Comparison of ENCODE assay signal across 1 cellular context in genomic region chr3:142941373-142942123, GRCh38.
TF ChIP-seq lines count a peak whose summit lies in the region.

No MANE protein-coding gene starts in this region.

TF ChIP-seq in HepG2, 621 proteins besides CTCF, POLR2A, EP300 and RAD21 (continued from another document and continues in another):
- TF ChIP-seq, protein P1, sequence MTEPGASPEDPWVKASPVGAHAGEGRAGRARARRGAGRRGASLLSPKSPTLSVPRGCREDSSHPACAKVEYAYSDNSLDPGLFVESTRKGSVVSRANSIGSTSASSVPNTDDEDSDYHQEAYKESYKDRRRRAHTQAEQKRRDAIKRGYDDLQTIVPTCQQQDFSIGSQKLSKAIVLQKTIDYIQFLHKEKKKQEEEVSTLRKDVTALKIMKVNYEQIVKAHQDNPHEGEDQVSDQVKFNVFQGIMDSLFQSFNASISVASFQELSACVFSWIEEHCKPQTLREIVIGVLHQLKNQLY (CRISPR knock-in tag; IDR thresholded peaks at IDR 0.05) = peak; percentile 73
- TF ChIP-seq ZNF264 (CRISPR knock-in tag; IDR thresholded peaks at IDR 0.05) (peak; percentile 88), NAIF1 (CRISPR knock-in tag; IDR thresholded peaks at IDR 0.05; ENCODE audit: borderline replicate concordance) (0 out of 2 replicates have a peak, but pooled peaks have one; percentile 28), FOXJ3 (CRISPR knock-in tag; IDR thresholded peaks at IDR 0.05; ENCODE audit: borderline replicate concordance) (peak; percentile 95; the same call in 1 of the 2 replicates), ZNF562 (CRISPR knock-in tag; IDR thresholded peaks at IDR 0.05; ENCODE audit: borderline replicate concordance) (no peak), MYPOP (CRISPR knock-in tag; IDR thresholded peaks at IDR 0.05) (peak; percentile 61; the same call in 1 of the 2 replicates), ZNF574 (CRISPR knock-in tag; IDR thresholded peaks at IDR 0.05) (peak; percentile 65), BORCS8-MEF2B (CRISPR knock-in tag; IDR thresholded peaks at IDR 0.05) (peak; percentile 78), SOX13 (IDR thresholded peaks at IDR 0.05) (peak; percentile 90), SOX13 (CRISPR knock-in tag; conservative IDR thresholded peaks at IDR 0.05 in 1 of 2, IDR thresholded peaks at IDR 0.05 in 1 of 2) (peak in 1 of 2 experiments; percentile 91; a peak in 2 of 4 replicates), CBX5 (CRISPR knock-in tag; IDR thresholded peaks at IDR 0.05; ENCODE audit: borderline replicate concordance) (peak; percentile 90; the same call in 1 of the 2 replicates), ZUFSP (CRISPR knock-in tag; IDR thresholded peaks at IDR 0.05; ENCODE audit: borderline replicate concordance) (no peak), NR2F6 (IDR thresholded peaks at IDR 0.05) (peak; percentile 96), NR2F6 (CRISPR knock-in tag; IDR thresholded peaks at IDR 0.05) (peak; percentile 95), ZIK1 (CRISPR knock-in tag; IDR thresholded peaks at IDR 0.05; ENCODE audit: borderline replicate concordance, low read depth) (no peak), ZNF10 (CRISPR knock-in tag; IDR thresholded peaks at IDR 0.05; ENCODE audit: borderline replicate concordance, low read depth) (no peak), REL (CRISPR knock-in tag; conservative IDR thresholded peaks at IDR 0.05) (no peak), RORA (CRISPR knock-in tag; IDR thresholded peaks at IDR 0.05) (0 out of 2 replicates have a peak, but pooled peaks have one; percentile 92), SATB2 (CRISPR knock-in tag; IDR thresholded peaks at IDR 0.05) (no peak), NR3C1 (CRISPR knock-in tag; IDR thresholded peaks at IDR 0.05) (no peak), E2F5 (CRISPR knock-in tag; conservative IDR thresholded peaks at IDR 0.05) (no peak), FOXP1 (IDR thresholded peaks at IDR 0.05) (0 out of 2 replicates have a peak, but pooled peaks have one; percentile 19), FOXP1 (CRISPR knock-in tag; IDR thresholded peaks at IDR 0.05) (peak; percentile 90), KDM6A (CRISPR knock-in tag; IDR thresholded peaks at IDR 0.05; ENCODE audit: low read depth) (peak; percentile 95), TFDP2 (CRISPR knock-in tag; IDR thresholded peaks at IDR 0.05) (peak; percentile 69; the same call in 1 of the 2 replicates), HES4 (CRISPR knock-in tag; IDR thresholded peaks at IDR 0.05; ENCODE audit: borderline replicate concordance) (no peak), ZC3H13 (CRISPR knock-in tag; IDR thresholded peaks at IDR 0.05) (no peak), ADNP (CRISPR knock-in tag; IDR thresholded peaks at IDR 0.05) (no peak), MTF1 (CRISPR knock-in tag; IDR thresholded peaks at IDR 0.05) (peak; percentile 26; the same call in 1 of the 2 replicates), ZSCAN12 (CRISPR knock-in tag; IDR thresholded peaks at IDR 0.05) (no peak), SMAD1 (CRISPR knock-in tag; IDR thresholded peaks at IDR 0.05; ENCODE audit: borderline replicate concordance, low read depth) (no peak), MED8 (CRISPR knock-in tag; IDR thresholded peaks at IDR 0.05; ENCODE audit: insufficient replicate concordance) (peak; percentile 63), MYC (CRISPR knock-in tag; IDR thresholded peaks at IDR 0.05; ENCODE audit: borderline replicate concordance) (no peak), POLR2G (IDR thresholded peaks at IDR 0.05; ENCODE audit: low read depth, low read length) (0 out of 2 replicates have a peak, but pooled peaks have one; percentile 24), KDM3A (CRISPR knock-in tag; IDR thresholded peaks at IDR 0.05; ENCODE audit: low read depth) (no peak), DNMT1 (CRISPR knock-in tag; IDR thresholded peaks at IDR 0.05) (no peak), TARDBP (CRISPR knock-in tag; IDR thresholded peaks at IDR 0.05) (peak; percentile 92), SCMH1 (CRISPR knock-in tag; IDR thresholded peaks at IDR 0.05; ENCODE audit: borderline replicate concordance) (no peak), SIN3B (IDR thresholded peaks at IDR 0.05; ENCODE audit: low read length) (no peak), DMAP1 (CRISPR knock-in tag; IDR thresholded peaks at IDR 0.05) (0 out of 2 replicates have a peak, but pooled peaks have one; percentile 29), ZNF335 (CRISPR knock-in tag; IDR thresholded peaks at IDR 0.05) (no peak; the same call in 1 of the 2 replicates), ZSCAN25 (CRISPR knock-in tag; IDR thresholded peaks at IDR 0.05) (no peak; the same call in 1 of the 2 replicates), TBL1XR1 (IDR thresholded peaks at IDR 0.05; ENCODE audit: borderline replicate concordance, low read length, partially characterized antibody) (peak; percentile 55), NFIB (CRISPR knock-in tag; IDR thresholded peaks at IDR 0.05; ENCODE audit: borderline replicate concordance) (no peak), PRPF4 (IDR thresholded peaks at IDR 0.05; ENCODE audit: low read depth, low read length, poor library complexity, severe bottlenecking) (no peak), IRX3 (CRISPR knock-in tag; IDR thresholded peaks at IDR 0.05; ENCODE audit: borderline replicate concordance, low read depth) (no peak), ATRX (CRISPR knock-in tag; IDR thresholded peaks at IDR 0.05; ENCODE audit: borderline replicate concordance) (no peak), KLF12 (CRISPR knock-in tag; IDR thresholded peaks at IDR 0.05; ENCODE audit: borderline replicate concordance) (no peak), ZNF441 (CRISPR knock-in tag; IDR thresholded peaks at IDR 0.05; ENCODE audit: borderline replicate concordance) (no peak), SNAPC5 (CRISPR knock-in tag; IDR thresholded peaks at IDR 0.05; ENCODE audit: borderline replicate concordance) (no peak), SAP130 (CRISPR knock-in tag; IDR thresholded peaks at IDR 0.05; ENCODE audit: low read depth) (peak; percentile 87), ZNF660 (CRISPR knock-in tag; IDR thresholded peaks at IDR 0.05; ENCODE audit: borderline replicate concordance, low read depth) (no peak), SMC3 (IDR thresholded peaks at IDR 0.05; ENCODE audit: low read length) (0 out of 2 replicates have a peak, but pooled peaks have one; percentile 35), SIX1 (CRISPR knock-in tag; IDR thresholded peaks at IDR 0.05; ENCODE audit: borderline replicate concordance) (peak; percentile 92), ZFP36L2 (CRISPR knock-in tag; IDR thresholded peaks at IDR 0.05) (no peak), ZKSCAN1 (IDR thresholded peaks at IDR 0.05; ENCODE audit: low read length) (peak; percentile 81; the same call in 1 of the 2 replicates), ZNF33A (CRISPR knock-in tag; IDR thresholded peaks at IDR 0.05; ENCODE audit: borderline replicate concordance) (peak; percentile 92; the same call in 1 of the 2 replicates), SPEN (CRISPR knock-in tag; IDR thresholded peaks at IDR 0.05; ENCODE audit: low read depth) (peak; percentile 79; the same call in 1 of the 2 replicates), KDM5B (CRISPR knock-in tag; IDR thresholded peaks at IDR 0.05; ENCODE audit: borderline replicate concordance) (no peak), ZBTB1 (CRISPR knock-in tag; IDR thresholded peaks at IDR 0.05; ENCODE audit: borderline replicate concordance) (no peak), FOXC1 (CRISPR knock-in tag; IDR thresholded peaks at IDR 0.05; ENCODE audit: borderline replicate concordance) (no peak), KAT2B (IDR thresholded peaks at IDR 0.05; ENCODE audit: borderline replicate concordance, low read depth, low read length) (peak; percentile 78), TOE1 (CRISPR knock-in tag; IDR thresholded peaks at IDR 0.05) (peak; percentile 86; the same call in 1 of the 2 replicates)
- TF ChIP-seq, protein P2, sequence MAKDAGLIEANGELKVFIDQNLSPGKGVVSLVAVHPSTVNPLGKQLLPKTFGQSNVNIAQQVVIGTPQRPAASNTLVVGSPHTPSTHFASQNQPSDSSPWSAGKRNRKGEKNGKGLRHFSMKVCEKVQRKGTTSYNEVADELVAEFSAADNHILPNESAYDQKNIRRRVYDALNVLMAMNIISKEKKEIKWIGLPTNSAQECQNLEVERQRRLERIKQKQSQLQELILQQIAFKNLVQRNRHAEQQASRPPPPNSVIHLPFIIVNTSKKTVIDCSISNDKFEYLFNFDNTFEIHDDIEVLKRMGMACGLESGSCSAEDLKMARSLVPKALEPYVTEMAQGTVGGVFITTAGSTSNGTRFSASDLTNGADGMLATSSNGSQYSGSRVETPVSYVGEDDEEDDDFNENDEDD (CRISPR knock-in tag; IDR thresholded peaks at IDR 0.05; ENCODE audit: borderline replicate concordance) = no peak
- TF ChIP-seq, protein P3, sequence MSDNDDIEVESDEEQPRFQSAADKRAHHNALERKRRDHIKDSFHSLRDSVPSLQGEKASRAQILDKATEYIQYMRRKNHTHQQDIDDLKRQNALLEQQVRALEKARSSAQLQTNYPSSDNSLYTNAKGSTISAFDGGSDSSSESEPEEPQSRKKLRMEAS (IDR thresholded peaks at IDR 0.05) = peak; percentile 61
- TF ChIP-seq, protein P4, sequence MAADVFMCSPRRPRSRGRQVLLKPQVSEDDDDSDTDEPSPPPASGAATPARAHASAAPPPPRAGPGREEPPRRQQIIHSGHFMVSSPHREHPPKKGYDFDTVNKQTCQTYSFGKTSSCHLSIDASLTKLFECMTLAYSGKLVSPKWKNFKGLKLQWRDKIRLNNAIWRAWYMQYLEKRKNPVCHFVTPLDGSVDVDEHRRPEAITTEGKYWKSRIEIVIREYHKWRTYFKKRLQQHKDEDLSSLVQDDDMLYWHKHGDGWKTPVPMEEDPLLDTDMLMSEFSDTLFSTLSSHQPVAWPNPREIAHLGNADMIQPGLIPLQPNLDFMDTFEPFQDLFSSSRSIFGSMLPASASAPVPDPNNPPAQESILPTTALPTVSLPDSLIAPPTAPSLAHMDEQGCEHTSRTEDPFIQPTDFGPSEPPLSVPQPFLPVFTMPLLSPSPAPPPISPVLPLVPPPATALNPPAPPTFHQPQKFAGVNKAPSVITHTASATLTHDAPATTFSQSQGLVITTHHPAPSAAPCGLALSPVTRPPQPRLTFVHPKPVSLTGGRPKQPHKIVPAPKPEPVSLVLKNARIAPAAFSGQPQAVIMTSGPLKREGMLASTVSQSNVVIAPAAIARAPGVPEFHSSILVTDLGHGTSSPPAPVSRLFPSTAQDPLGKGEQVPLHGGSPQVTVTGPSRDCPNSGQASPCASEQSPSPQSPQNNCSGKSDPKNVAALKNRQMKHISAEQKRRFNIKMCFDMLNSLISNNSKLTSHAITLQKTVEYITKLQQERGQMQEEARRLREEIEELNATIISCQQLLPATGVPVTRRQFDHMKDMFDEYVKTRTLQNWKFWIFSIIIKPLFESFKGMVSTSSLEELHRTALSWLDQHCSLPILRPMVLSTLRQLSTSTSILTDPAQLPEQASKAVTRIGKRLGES (CRISPR knock-in tag; IDR thresholded peaks at IDR 0.05; ENCODE audit: borderline replicate concordance) = no peak
